Comparison of ENCODE assay signal across 8 cellular contexts in genomic region chr5:157459715-157460599, GRCh38. TPM values are rescaled to one million over a fixed set of nuclear protein-coding genes. Genes with fewer than 3 reads are reported as not detected.
DNase-seq lines count a peak whose midpoint lies in the region; ATAC-seq and TF ChIP-seq lines count a peak whose summit lies in the region.

Gene NIPAL4, plus strand, starts transcription at chr5:157460213. Its CDS starts 108 bp downstream, at chr5:157460321.

- H3K27ac ChIP-seq in right lobe of liver: no peak within 1 kb of the TSS

- H3K9me3 ChIP-seq in T-helper 17 cell (ENCODE audit: control insufficient read depth, low read length, poor library complexity, severe bottlenecking): no peaks in the 10 kb centered on the region
- H3K9me3 ChIP-seq in right lobe of liver: no peaks in the 10 kb centered on the region

- peaks cover 23% of the 10 kb centered on the region for H3K4me1 Mint-ChIP-seq in T-helper 17 cell
- peaks cover 20% of the 10 kb centered on the region for H3K4me1 Mint-ChIP-seq in chondrocyte (ENCODE audit: low read depth)

- no peaks in the 10 kb centered on the region for H3K27me3 ChIP-seq in right lobe of liver

- ATAC-seq in T-helper 17 cell: peak; percentile 76
- peak; percentile 50 to 53 (median 53) for ATAC-seq in right lobe of liver
- ATAC-seq in GM21447 (IDR thresholded peaks at IDR 0.05; ENCODE audit: unreplicated experiment): no peak
- no peak for ATAC-seq in HG03378 (IDR thresholded peaks at IDR 0.05; ENCODE audit: unreplicated experiment)

- peaks cover 0 to 4% (median 0%) of the 10 kb centered on the region in 4 donors for H3K4me1 ChIP-seq in right lobe of liver

- 12% methylated on average over 7 of the region's 54 CpGs for WGBS in right lobe of liver (ENCODE audit: insufficient coverage, low coverage, low lambda C conversion rate, missing lambda C conversion rate)

- DNase-seq in Daoy (ENCODE audit: low read depth) (peak; percentile 25), T-helper 17 cell (peak in 1 of 3 donors; percentile 13), chondrocyte (ENCODE audit: low spot score) (no peak), right lobe of liver (no peak), DMS79 treated with DMSO at 0.1 percent for 48 hours (lab: John Stamatoyannopoulos, UW) (no peak)
- DNase-seq in stimulated activated CD4-positive, alpha-beta T cell treated with anti-CD3 and anti-CD28 coated beads, TNF-alpha, amount 100 ng/mL, for 24 hours (ENCODE audit: low read depth in 3 of 3): peak; percentile 8 to 41 (median 18)

- H3K27ac Mint-ChIP-seq in T-helper 17 cell: peak within 1 kb of the TSS; percentile 68
- H3K27ac Mint-ChIP-seq in chondrocyte (ENCODE audit: unreplicated experiment): no peak within 1 kb of the TSS

- intact Hi-C loops in right lobe of liver (cut with DNase I): no loop called here

- no peak for TF ChIP-seq POLR2A in right lobe of liver (IDR thresholded peaks at IDR 0.05)

- H3K36me3 Mint-ChIP-seq in T-helper 17 cell (ENCODE audit: low read depth) (peaks cover 4% of the 10 kb centered on the region), chondrocyte (ENCODE audit: low read depth) (no peaks in the 10 kb centered on the region)

- H3K36me3 ChIP-seq in right lobe of liver: no peaks in the 10 kb centered on the region

- peak within 1 kb of the TSS; percentile 86 for H3K4me3 Mint-ChIP-seq in T-helper 17 cell
- H3K4me3 Mint-ChIP-seq in chondrocyte (ENCODE audit: unreplicated experiment): peak within 1 kb of the TSS; percentile 67

- TF ChIP-seq CTCF in chondrocyte (IDR thresholded peaks at IDR 0.05) (no peak), right lobe of liver (IDR thresholded peaks at IDR 0.05) (no peak)

- peak within 1 kb of the TSS in 2 of 3 donors; percentile 21 to 40 for H3K4me3 ChIP-seq in right lobe of liver

- H3K27me3 Mint-ChIP-seq in T-helper 17 cell: peaks cover 8% of the 10 kb centered on the region
- H3K27me3 Mint-ChIP-seq in chondrocyte (ENCODE audit: low read depth): no peaks in the 10 kb centered on the region

- H3K9me3 Mint-ChIP-seq in chondrocyte (ENCODE audit: low read depth): no peaks in the 10 kb centered on the region

RNA-seq across cellular contexts. Expression of gene NIPAL4, which starts in this region (rescaled TPM):
- 0.51 and 1.5 TPM in 2 replicates for total RNA-seq in Daoy (2014; rRNA removed; shearing (Covaris generic))
- 1 to 10 TPM; 1.5 to 2.3 TPM for total RNA-seq in T-helper 17 cell
- 0.41 to 0.87 TPM (median 0.60 TPM) in 3 replicates for total RNA-seq in chondrocyte
- total RNA-seq in right lobe of liver: under 1 TPM in 1 of 6 experiments, not detected in 5; 0.07 TPM

Comparison
In these comparisons a context has a peak if more than half of its experiments do, and no peak if none do; other contexts are left out.
1. Peak in ATAC-seq and H3K4me3 ChIP-seq in right lobe of liver; RNA of the gene not detected or under 1 TPM.
2. DNase-seq: peak in Daoy (single experiment) and stimulated activated CD4-positive, alpha-beta T cell treated with anti-CD3 and anti-CD28 coated beads, TNF-alpha, amount 100 ng/mL, for 24 hours (3 of 3); none in chondrocyte (single experiment), right lobe of liver (0 of 3) and DMS79 treated with DMSO at 0.1 percent for 48 hours (single experiment).